ENCODE assay signal across 1 cellular context in genomic region chr6:7219310-7219709, GRCh38.
A peak's percentile ranks its signal among the peaks of the same experiment; 100 is the strongest.
TF ChIP-seq lines count a peak whose summit lies in the region.

No MANE protein-coding gene starts in this region.

TF ChIP-seq in liver, 16 proteins besides CTCF, POLR2A, EP300 and RAD21 (continued from another document):
- TF ChIP-seq ZBTB33 (IDR thresholded peaks at IDR 0.05): peak; percentile 43
